In the genomic region with DNA sequence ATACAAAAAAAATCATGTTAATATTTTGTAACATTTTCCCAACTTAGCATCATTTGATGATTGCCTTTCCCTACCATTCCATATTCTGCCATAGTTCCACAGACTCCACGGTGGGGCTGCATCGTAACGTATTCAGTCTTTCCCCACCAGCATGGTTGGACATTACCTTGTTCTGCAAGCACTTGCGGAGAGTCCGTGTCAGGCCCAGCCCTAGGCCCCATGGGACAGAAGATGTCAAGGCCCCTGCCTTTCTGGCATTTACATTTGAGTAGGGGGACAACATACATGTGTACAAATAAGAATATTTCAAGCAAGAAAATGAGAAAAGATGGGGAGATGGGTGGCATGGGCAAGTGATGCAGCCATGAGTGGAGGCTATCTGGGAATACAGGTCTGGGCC, we compare ENCODE assay signal across 10 cellular contexts.
"Had no signal": no experiment of that assay in that cellular context is flagged by ENCODE, and none has a peak within 500 bp of the region (broad histone marks: within the 10 kb centered on the region; RNA-seq: fewer than 3 reads in every experiment).

No MANE protein-coding gene starts in this region.

- FAIRE-seq: small intestine, TTC549 had no signal

- H3K9me3 Mint-ChIP-seq: activated B cell treated with CpG ODN at 0.5 μM for 24 hours had no signal

- ATAC-seq: SK-N-SH treated with all-trans-retinoic acid at 6 μM for 48 hours had no signal

- DNase-seq: activated B cell treated with CpG ODN at 0.5 μM for 24 hours; activated naive CD4-positive, alpha-beta T cell treated with anti-CD3 and anti-CD28 coated beads, Interleukin-2, amount 10 ng/mL, durations not matched to agents 7 days and 5 days; central memory CD4-positive, alpha-beta T cell; mammary epithelial cell; SHP77; small intestine; transverse colon had no signal

- H3K27me3 Mint-ChIP-seq: activated B cell treated with CpG ODN at 0.5 μM for 24 hours had no signal

- H3K27ac Mint-ChIP-seq: endodermal cell had no signal
